11 cellular contexts compared by ENCODE assay signal in the genomic region with DNA sequence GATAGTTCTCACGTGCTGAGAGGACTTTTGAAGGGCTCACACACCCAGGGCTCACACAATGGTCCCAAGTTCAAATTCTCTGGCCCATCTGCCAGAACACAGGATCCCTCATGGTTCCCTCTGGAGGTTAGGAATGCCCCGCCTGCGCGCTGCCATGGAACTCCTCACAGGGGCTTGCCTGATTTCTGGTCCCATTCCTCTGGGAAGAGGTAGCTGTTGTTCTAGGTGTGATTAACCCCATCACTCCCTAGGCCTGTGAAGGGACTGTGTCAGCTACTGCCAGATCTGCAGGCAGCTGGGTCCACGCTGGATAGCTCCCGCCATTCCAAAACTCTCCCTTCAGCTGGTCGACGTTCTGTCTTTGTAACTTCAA. TPM values are rescaled to one million over a fixed set of nuclear protein-coding genes. Genes with fewer than 3 reads are reported as not detected.
DNase-seq lines count a peak whose midpoint lies in the region; ATAC-seq, FAIRE-seq and TF ChIP-seq lines count a peak whose summit lies in the region.
"Had no signal": no experiment of that assay in that cellular context is flagged by ENCODE, and none has a peak within 500 bp of the region (broad histone marks: within the 10 kb centered on the region; RNA-seq: fewer than 3 reads in every experiment).

No MANE protein-coding gene starts in this region.

- peak overlapping the region in 2 of 8 donors; percentile 20 to 32 for H3K4me3 Mint-ChIP-seq in CD4-positive, alpha-beta memory T cell
- H3K4me3 Mint-ChIP-seq in nephron progenitor cell: peak overlapping the region; percentile 30

- CTCF ChIA-PET in CD4-positive, alpha-beta memory T cell (lab: Charles Lee; ENCODE audit: partially characterized antibody): interaction anchor here (0.7 to 5.3 kb wide), 7 partner anchors 8 to 503 kb away, joined by 3 to 36 read pairs (median 11); a partner anchor contains a TSS
- CTCF ChIA-PET in GM12878 (lab: Yijun Ruan, JAX): interaction anchor here (1.1 to 7.0 kb wide), 10 partner anchors 13 to 420 kb away, joined by 3 to 71 read pairs (median 8); a partner anchor contains a TSS

- H3K27ac ChIP-seq in CD4-positive, alpha-beta memory T cell (ENCODE audit: low read depth, low read length): no peak overlapping the region
- no peak overlapping the region for H3K27ac ChIP-seq in GM12878 (ENCODE audit: control insufficient read depth, insufficient read depth)
- H3K27ac ChIP-seq: pancreas had no signal

- peak overlapping the region; percentile 97 for H3K4me2 ChIP-seq in GM12878 (ENCODE audit: control insufficient read depth, insufficient read depth)

- SMC1A ChIA-PET in GM12878 (lab: Charles Lee; ENCODE audit: uncharacterized antibody, unreplicated experiment): interaction anchor here (0.6 to 2.1 kb wide), 7 partner anchors 17 to 612 kb away, joined by 3 to 14 read pairs (median 3); no protein-coding TSS in a partner anchor

- H2AFZ ChIP-seq in GM12878 (ENCODE audit: control insufficient read depth, low read depth, low read length): no peak overlapping the region

- no peaks in the 10 kb centered on the region for H3K27me3 ChIP-seq in CD4-positive, alpha-beta memory T cell (ENCODE audit: insufficient read depth, low read length)
- no peaks in the 10 kb centered on the region for H3K27me3 ChIP-seq in GM12878 (replicated peaks in 1 of 2; ENCODE audit: control insufficient read depth in 2 of 2, insufficient read depth in 2 of 2, low read length in 1 of 2)
- H3K27me3 ChIP-seq: pancreas had no signal

- H3K36me3 Mint-ChIP-seq in CD4-positive, alpha-beta memory T cell: peaks cover 0 to 10% of the 10 kb centered on the region in 2 donors
- H3K36me3 Mint-ChIP-seq in nephron progenitor cell (ENCODE audit: low read depth): no peaks in the 10 kb centered on the region

- TF ChIP-seq CTCF in HFF-Myc (IDR thresholded peaks at IDR 0.05; ENCODE audit: low read depth, low read length, missing control alignments): no peak
- no peak for TF ChIP-seq CTCF in GM12878 (IDR thresholded peaks at IDR 0.05 in 2 of 3, conservative IDR thresholded peaks at IDR 0.05 in 1 of 3; ENCODE audit: control insufficient read depth in 2 of 3, extremely low read depth in 1 of 3, insufficient read depth in 1 of 3, low read depth in 3 of 3, low read length in 3 of 3)
- TF ChIP-seq CTCF in nephron progenitor cell (IDR thresholded peaks at IDR 0.05): no peak

- intact Hi-C loops in CD4-positive, alpha-beta memory T cell (cut with micrococcal nuclease): loop anchor here (5.0 kb wide), 2 partner anchors 240 to 255 kb away; a partner anchor contains a TSS
- intact Hi-C loops in GM12878 (cut with micrococcal nuclease; ENCODE audit: unreplicated experiment): loop anchor here (5.0 kb wide), 1 partner anchor 50 kb away; a partner anchor contains a TSS

- H3K79me2 ChIP-seq in GM12878 (ENCODE audit: control insufficient read depth, insufficient read depth, low read length): peaks cover 46% of the 10 kb centered on the region

- in situ Hi-C loops in GM12878 (cut with MboI): loop anchor here (5.0 kb wide), 2 partner anchors 240 to 410 kb away; no protein-coding TSS in a partner anchor

- no peaks in the 10 kb centered on the region for H3K36me3 ChIP-seq in CD4-positive, alpha-beta memory T cell (ENCODE audit: insufficient read depth, low read length)
- peaks cover 0 to 3% of the 10 kb centered on the region in 2 experiments; a peak in 2 of 4 replicates for H3K36me3 ChIP-seq in GM12878 (ENCODE audit: control insufficient read depth in 2 of 2, insufficient read depth in 2 of 2, low read length in 1 of 2)
- H3K36me3 ChIP-seq: pancreas had no signal

- TF ChIP-seq EP300 in GM12878 (IDR thresholded peaks at IDR 0.05; ENCODE audit: borderline replicate concordance in 1 of 2, control insufficient read depth in 1 of 2, low read depth in 2 of 2, low read length in 2 of 2): no peak

- DNase-seq in CD4-positive, alpha-beta memory T cell: no peak
- no peak for DNase-seq in HFF-Myc (ENCODE audit: extremely low read depth, low read depth)
- no peak for DNase-seq in GM12878 (ENCODE audit: low read depth, low spot score)
- no peak for DNase-seq in nephron progenitor cell
- DNase-seq in DMS114 treated with DMSO at 0.1 percent for 48 hours (lab: John Stamatoyannopoulos, UW; ENCODE audit: unreplicated experiment): no peak
- no peak for DNase-seq in DMS79 (lab: John Stamatoyannopoulos, UW)
- DNase-seq: NCI-H446 treated with DMSO at 0.1 percent for 48 hours had no signal

- H3K9ac ChIP-seq in GM12878 (ENCODE audit: control insufficient read depth, insufficient read depth, low read length): 0 out of 2 replicates have a peak overlapping the region, but pooled peaks have one; percentile 17

- peaks cover 53% of the 10 kb centered on the region for H3K4me1 ChIP-seq in CD4-positive, alpha-beta memory T cell (ENCODE audit: insufficient read depth, low read length)
- H3K4me1 ChIP-seq in GM12878 (ENCODE audit: control insufficient read depth, insufficient read depth, low read length): peaks cover 16% of the 10 kb centered on the region

- TF ChIP-seq POLR2A in GM12878 (IDR thresholded peaks at IDR 0.05; ENCODE audit: low read depth, low read length): no peak

- POLR2A ChIA-PET in CD4-positive, alpha-beta memory T cell (lab: Charles Lee; ENCODE audit: partially characterized antibody): interaction anchor here (0.7 to 4.1 kb wide), 3 partner anchors 9 to 277 kb away, joined by 3 to 26 read pairs (median 12); a partner anchor contains a TSS
- POLR2A ChIA-PET in GM12878 (lab: Charles Lee): interaction anchor here (1.6 to 4.0 kb wide), 2 partner anchors 277 to 416 kb away, joined by 4 to 20 read pairs; a partner anchor contains a TSS

- no peak for FAIRE-seq in GM12878 (lab: Jason Lieb, UNC)
- FAIRE-seq: G401.6, pancreas had no signal

- H4K20me1 ChIP-seq in GM12878 (ENCODE audit: control insufficient read depth, insufficient read depth): peaks cover 7% of the 10 kb centered on the region; the same call in 1 of the 2 replicates

- no peak for TF ChIP-seq RAD21 in GM12878 (IDR thresholded peaks at IDR 0.05; ENCODE audit: insufficient read depth, low read depth, low read length)

- peaks cover 0 to 4% (median 0%) of the 10 kb centered on the region in 8 donors for H3K9me3 Mint-ChIP-seq in CD4-positive, alpha-beta memory T cell
- H3K9me3 Mint-ChIP-seq in nephron progenitor cell: no peaks in the 10 kb centered on the region

- no peak overlapping the region for H3K4me3 ChIP-seq in CD4-positive, alpha-beta memory T cell (ENCODE audit: low read length in 2 of 2)
- H3K4me3 ChIP-seq in HFF-Myc (replicated peaks; ENCODE audit: low read depth, low read length) (peak overlapping the region; percentile 79), GM12878 (peak overlapping the region; percentile 87)

- ATAC-seq in GM12878 (no peak), GM19452 (IDR thresholded peaks at IDR 0.05; ENCODE audit: unreplicated experiment) (no peak), HG02610 (IDR thresholded peaks at IDR 0.05; ENCODE audit: unreplicated experiment) (no peak)
- ATAC-seq: pancreas had no signal

- WGBS in GM12878 (ENCODE audit: insufficient coverage, insufficient replicate concordance, low lambda C conversion rate, missing lambda C conversion rate): 91% methylated on average over 8 of the region's 8 CpGs

- H3K4me1 Mint-ChIP-seq in CD4-positive, alpha-beta memory T cell: peaks cover 28 to 64% (median 42%) of the 10 kb centered on the region in 4 donors
- peaks cover 73% of the 10 kb centered on the region for H3K4me1 Mint-ChIP-seq in nephron progenitor cell

- peak overlapping the region in 5 of 7 donors; percentile 17 to 94 (median 47) for H3K27ac Mint-ChIP-seq in CD4-positive, alpha-beta memory T cell
- no peak overlapping the region for H3K27ac Mint-ChIP-seq in nephron progenitor cell

- RAD21 ChIA-PET in GM12878 (lab: Charles Lee; ENCODE audit: unreplicated experiment): interaction anchor here (0.7 to 4.0 kb wide), 5 partner anchors 14 to 412 kb away, joined by 3 to 21 read pairs (median 4); a partner anchor contains a TSS

- H3K9me3 ChIP-seq in CD4-positive, alpha-beta memory T cell (ENCODE audit: control insufficient read depth in 1 of 2, low read length in 2 of 2): no peaks in the 10 kb centered on the region
- H3K9me3 ChIP-seq in GM12878 (replicated peaks; ENCODE audit: control insufficient read depth, insufficient read depth, low read length): no peaks in the 10 kb centered on the region
- H3K9me3 ChIP-seq: pancreas had no signal

- no peaks in the 10 kb centered on the region for H3K27me3 Mint-ChIP-seq in CD4-positive, alpha-beta memory T cell
- no peaks in the 10 kb centered on the region for H3K27me3 Mint-ChIP-seq in nephron progenitor cell (ENCODE audit: low read depth, poor library complexity)

- no TSS peak for BruUV-seq in GM12878 (replicated peaks; lab: Mats Ljungman, UMichigan)

RNA-seq across cellular contexts. Expression of a gene that starts 2.3 kb away (rescaled TPM):
- 1 to 10 TPM; 6.5 to 7.0 TPM for total RNA-seq in CD4-positive, alpha-beta memory T cell
- 1 to 10 TPM; 4.3 to 6.1 TPM for polyA plus RNA-seq in CD4-positive, alpha-beta memory T cell
- total RNA-seq in GM12878 (2013; cell fraction: nucleolus; rRNA removed): 13.7 and 13.8 TPM in 2 replicates
- 6.6 and 7.6 TPM in 2 replicates for total RNA-seq in GM12878 (2014; rRNA removed)
- 2.3 and 2.8 TPM in 2 replicates for total RNA-seq in GM12878 (2014; rRNA removed; fragmentation: Illumina TruSeq; extraction: Trizol)
- total RNA-seq in GM12878 (2021): 11.5 and 13.2 TPM in 2 replicates
- 2.3 TPM for polyA plus RNA-seq in GM12878 (2011; ENCODE audit: low read depth)
- polyA plus RNA-seq in GM12878 (2011; rRNA removed): 3.2 and 3.6 TPM in 2 replicates
- 7.3 and 10.6 TPM in 2 replicates for polyA plus RNA-seq in GM12878 (2011; cell fraction: cytosol; rRNA removed)
- polyA plus RNA-seq in GM12878 (2011; cell fraction: nucleus; rRNA removed): 54.0 and 79.7 TPM in 2 replicates
- polyA plus RNA-seq in GM12878 (2012): 6.7 and 11.5 TPM in 2 replicates
- 0.89 and 1.5 TPM in 2 replicates for polyA plus RNA-seq in GM12878 (2014; fragmentation: Illumina TruSeq; extraction: Trizol)
- polyA plus RNA-seq in GM12878 (2014; fragmentation: Nextera tagmentation; extraction: Ambion mirVana): under 1 TPM; 0.06 to 0.51 TPM
- polyA plus RNA-seq in GM12878 (2014; rRNA removed): 7.7 and 9.3 TPM in 2 replicates
- 10 to 100 TPM in 1 of 2 experiments, 1 to 10 TPM in 1; 9.8 to 12.0 TPM for polyA plus RNA-seq in GM12878 (2016; fragmentation: Nextera tagmentation; extraction: Ambion mirVana)
- polyA minus RNA-seq in GM12878 (2011; rRNA and poly(A)+ RNA removed): 4.7 and 8.0 TPM in 2 replicates
- 6.7 and 8.6 TPM in 2 replicates for polyA minus RNA-seq in GM12878 (2011; cell fraction: cytosol; rRNA and poly(A)+ RNA removed)
- polyA minus RNA-seq in GM12878 (2011; cell fraction: nucleus; rRNA and poly(A)+ RNA removed): 9.9 and 16.3 TPM in 2 replicates

RNA-seq across cellular contexts. Expression of a gene that starts 14.4 kb away (rescaled TPM):
- total RNA-seq in CD4-positive, alpha-beta memory T cell: under 1 TPM; 0.19 to 0.23 TPM
- not detected for polyA plus RNA-seq in CD4-positive, alpha-beta memory T cell
- not detected in 2 replicates for total RNA-seq in GM12878 (2013; cell fraction: nucleolus; rRNA removed)
- total RNA-seq in GM12878 (2014; rRNA removed): 0.05 and 0.06 TPM in 2 replicates
- 0.09 TPM in 1 of 2 replicates, not detected in the other for total RNA-seq in GM12878 (2014; rRNA removed; fragmentation: Illumina TruSeq; extraction: Trizol)
- 0.16 and 0.26 TPM in 2 replicates for total RNA-seq in GM12878 (2021)
- polyA plus RNA-seq in GM12878 (2011; ENCODE audit: low read depth): not detected
- polyA plus RNA-seq in GM12878 (2011; rRNA removed): 0.06 and 0.07 TPM in 2 replicates
- 0.10 and 0.15 TPM in 2 replicates for polyA plus RNA-seq in GM12878 (2011; cell fraction: cytosol; rRNA removed)
- polyA plus RNA-seq in GM12878 (2011; cell fraction: nucleus; rRNA removed): 0.06 TPM in 1 of 2 replicates, not detected in the other
- 0.07 and 0.09 TPM in 2 replicates for polyA plus RNA-seq in GM12878 (2012)
- polyA plus RNA-seq in GM12878 (2014; fragmentation: Illumina TruSeq; extraction: Trizol): 0.03 TPM in 1 of 2 replicates, not detected in the other
- under 1 TPM in 1 of 2 experiments, not detected in 1; 0.04 TPM for polyA plus RNA-seq in GM12878 (2014; fragmentation: Nextera tagmentation; extraction: Ambion mirVana)
- polyA plus RNA-seq in GM12878 (2014; rRNA removed): 0.08 and 0.20 TPM in 2 replicates
- polyA plus RNA-seq in GM12878 (2016; fragmentation: Nextera tagmentation; extraction: Ambion mirVana): under 1 TPM; 0.09 to 0.25 TPM
- 0.10 and 0.15 TPM in 2 replicates for polyA minus RNA-seq in GM12878 (2011; rRNA and poly(A)+ RNA removed)
- polyA minus RNA-seq in GM12878 (2011; cell fraction: cytosol; rRNA and poly(A)+ RNA removed): not detected in 2 replicates
- polyA minus RNA-seq in GM12878 (2011; cell fraction: nucleus; rRNA and poly(A)+ RNA removed): 0.12 TPM in 1 of 2 replicates, not detected in the other

RNA-seq across cellular contexts. Expression of a gene that starts 15.0 kb away (rescaled TPM):
- total RNA-seq in CD4-positive, alpha-beta memory T cell: under 1 TPM; 0.42 to 0.49 TPM
- polyA plus RNA-seq in CD4-positive, alpha-beta memory T cell: under 1 TPM in 1 of 2 donors, not detected in 1; 0.57 TPM
- 0.23 TPM in 1 of 2 replicates, not detected in the other for total RNA-seq in GM12878 (2013; cell fraction: nucleolus; rRNA removed)
- 0.05 and 0.45 TPM in 2 replicates for total RNA-seq in GM12878 (2014; rRNA removed)
- total RNA-seq in GM12878 (2014; rRNA removed; fragmentation: Illumina TruSeq; extraction: Trizol): 0.05 and 0.13 TPM in 2 replicates
- total RNA-seq in GM12878 (2021): 0.24 and 0.49 TPM in 2 replicates
- 0.41 TPM for polyA plus RNA-seq in GM12878 (2011; ENCODE audit: low read depth)
- polyA plus RNA-seq in GM12878 (2011; rRNA removed): 0.19 and 0.41 TPM in 2 replicates
- 0.12 and 0.31 TPM in 2 replicates for polyA plus RNA-seq in GM12878 (2011; cell fraction: cytosol; rRNA removed)
- 0.50 and 0.81 TPM in 2 replicates for polyA plus RNA-seq in GM12878 (2011; cell fraction: nucleus; rRNA removed)
- polyA plus RNA-seq in GM12878 (2012): 1.4 and 1.8 TPM in 2 replicates
- 0.06 and 0.26 TPM in 2 replicates for polyA plus RNA-seq in GM12878 (2014; fragmentation: Illumina TruSeq; extraction: Trizol)
- polyA plus RNA-seq in GM12878 (2014; fragmentation: Nextera tagmentation; extraction: Ambion mirVana): not detected
- polyA plus RNA-seq in GM12878 (2014; rRNA removed): 0.06 and 2.3 TPM in 2 replicates
- under 1 TPM; 0.38 to 0.42 TPM for polyA plus RNA-seq in GM12878 (2016; fragmentation: Nextera tagmentation; extraction: Ambion mirVana)
- 0.51 and 1.1 TPM in 2 replicates for polyA minus RNA-seq in GM12878 (2011; rRNA and poly(A)+ RNA removed)
- 0.80 TPM in 1 of 2 replicates, not detected in the other for polyA minus RNA-seq in GM12878 (2011; cell fraction: cytosol; rRNA and poly(A)+ RNA removed)
- 0.73 and 0.96 TPM in 2 replicates for polyA minus RNA-seq in GM12878 (2011; cell fraction: nucleus; rRNA and poly(A)+ RNA removed)

RNA-seq across cellular contexts. Expression of a gene that starts 25.9 kb away (rescaled TPM):
- 1 to 10 TPM; 2.8 to 4.5 TPM for total RNA-seq in CD4-positive, alpha-beta memory T cell
- polyA plus RNA-seq in CD4-positive, alpha-beta memory T cell: 1 to 10 TPM in 1 of 2 donors, under 1 TPM in 1; 0.12 to 2.8 TPM
- not detected in 2 replicates for total RNA-seq in GM12878 (2013; cell fraction: nucleolus; rRNA removed)
- not detected in 2 replicates for total RNA-seq in GM12878 (2014; rRNA removed)
- total RNA-seq in GM12878 (2014; rRNA removed; fragmentation: Illumina TruSeq; extraction: Trizol): not detected in 2 replicates
- not detected in 2 replicates for total RNA-seq in GM12878 (2021)
- polyA plus RNA-seq in GM12878 (2011; ENCODE audit: low read depth): 18.5 TPM
- not detected in 2 replicates for polyA plus RNA-seq in GM12878 (2011; rRNA removed)
- polyA plus RNA-seq in GM12878 (2011; cell fraction: cytosol; rRNA removed): not detected in 2 replicates
- not detected in 2 replicates for polyA plus RNA-seq in GM12878 (2011; cell fraction: nucleus; rRNA removed)
- polyA plus RNA-seq in GM12878 (2012): 0.11 and 0.24 TPM in 2 replicates
- polyA plus RNA-seq in GM12878 (2014; fragmentation: Illumina TruSeq; extraction: Trizol): not detected in 2 replicates
- 1 to 10 TPM; 3.6 to 4.3 TPM for polyA plus RNA-seq in GM12878 (2014; fragmentation: Nextera tagmentation; extraction: Ambion mirVana)
- not detected in 2 replicates for polyA plus RNA-seq in GM12878 (2014; rRNA removed)
- polyA plus RNA-seq in GM12878 (2016; fragmentation: Nextera tagmentation; extraction: Ambion mirVana): 1 to 10 TPM; 4.6 to 4.8 TPM
- polyA minus RNA-seq in GM12878 (2011; rRNA and poly(A)+ RNA removed): not detected in 2 replicates
- polyA minus RNA-seq in GM12878 (2011; cell fraction: cytosol; rRNA and poly(A)+ RNA removed): not detected in 2 replicates
- not detected in 2 replicates for polyA minus RNA-seq in GM12878 (2011; cell fraction: nucleus; rRNA and poly(A)+ RNA removed)

RNA-seq across cellular contexts. Expression of a gene that starts 28.8 kb away (rescaled TPM):
- total RNA-seq in CD4-positive, alpha-beta memory T cell: not detected
- not detected for polyA plus RNA-seq in CD4-positive, alpha-beta memory T cell
- not detected in 2 replicates for total RNA-seq in GM12878 (2013; cell fraction: nucleolus; rRNA removed)
- total RNA-seq in GM12878 (2014; rRNA removed) (not detected in 2 replicates), GM12878 (2014; rRNA removed; fragmentation: Illumina TruSeq; extraction: Trizol) (not detected in 2 replicates), GM12878 (2021) (not detected in 2 replicates)
- polyA plus RNA-seq in GM12878 (2011; ENCODE audit: low read depth): not detected
- polyA plus RNA-seq in GM12878 (2011; rRNA removed) (not detected in 2 replicates), GM12878 (2014; fragmentation: Illumina TruSeq; extraction: Trizol) (not detected in 2 replicates), GM12878 (2014; fragmentation: Nextera tagmentation; extraction: Ambion mirVana) (not detected), GM12878 (2014; rRNA removed) (not detected in 2 replicates), GM12878 (2016; fragmentation: Nextera tagmentation; extraction: Ambion mirVana) (not detected)
- not detected in 2 replicates for polyA plus RNA-seq in GM12878 (2011; cell fraction: cytosol; rRNA removed)
- not detected in 2 replicates for polyA plus RNA-seq in GM12878 (2011; cell fraction: nucleus; rRNA removed)
- polyA plus RNA-seq in GM12878 (2012): not detected in 2 replicates
- not detected in 2 replicates for polyA minus RNA-seq in GM12878 (2011; rRNA and poly(A)+ RNA removed)
- polyA minus RNA-seq in GM12878 (2011; cell fraction: cytosol; rRNA and poly(A)+ RNA removed): not detected in 2 replicates
- not detected in 2 replicates for polyA minus RNA-seq in GM12878 (2011; cell fraction: nucleus; rRNA and poly(A)+ RNA removed)

Comparison
In these comparisons a context has a peak if more than half of its experiments do, and no peak if none do; other contexts are left out.
1. H3K4me3 ChIP-seq: peak in HFF-Myc (single experiment) and GM12878 (single experiment); none in CD4-positive, alpha-beta memory T cell (0 of 2).